In the genomic region with DNA sequence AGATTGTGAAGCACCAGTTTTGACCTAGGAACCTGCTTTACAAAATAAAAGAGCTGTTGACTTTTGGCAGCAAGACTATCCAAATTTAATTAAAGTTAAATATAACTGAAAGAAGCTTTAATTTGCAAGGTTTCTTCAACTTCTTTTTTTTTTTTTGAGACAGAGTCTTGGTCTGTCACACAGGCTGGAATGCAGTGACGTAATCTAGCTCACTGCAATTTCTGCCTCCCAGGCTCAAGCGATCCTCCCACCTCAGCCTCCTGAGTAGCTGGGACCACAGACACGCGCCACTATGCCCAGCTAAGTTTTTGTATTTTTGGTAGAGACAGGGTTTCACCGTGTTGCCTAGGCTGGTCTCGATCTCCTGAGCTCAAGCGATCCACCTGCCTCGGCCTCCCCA, we compare ENCODE assay signal across 27 cellular contexts. TPM values are rescaled to one million over a fixed set of nuclear protein-coding genes. Genes with fewer than 3 reads are reported as not detected.
DNase-seq lines count a peak whose midpoint lies in the region; ATAC-seq, FAIRE-seq and TF ChIP-seq lines count a peak whose summit lies in the region.
"Had no signal": no experiment of that assay in that cellular context is flagged by ENCODE, and none has a peak within 500 bp of the region (broad histone marks: within the 10 kb centered on the region; RNA-seq: fewer than 3 reads in every experiment).

No MANE protein-coding gene starts in this region.

- H3K4me1 ChIP-seq in HepG2 (ENCODE audit: insufficient read depth, low read length) (no peaks in the 10 kb centered on the region), right lobe of liver (no peaks in the 10 kb centered on the region), endodermal cell (ENCODE audit: control insufficient read depth, insufficient read depth, low read length) (no peaks in the 10 kb centered on the region)
- H3K4me1 ChIP-seq: A549, BE2C had no signal

- no TSS peak for BruUV-seq in HepG2 (replicated peaks; lab: Mats Ljungman, UMichigan)

- POLR2A ChIA-PET in HepG2 (lab: Yijun Ruan, JAX) (interaction anchor here (0.6 to 1.8 kb wide), 3 partner anchors 14 to 168 kb away, joined by 3 to 5 read pairs (median 3); partner anchors contain the start of gene CSE1L), WTC11 (lab: Charles Lee) (interaction anchor here (0.6 to 0.7 kb wide), 3 partner anchors 11 to 604 kb away, joined by 3 to 6 read pairs (median 3); no protein-coding TSS in a partner anchor)

- no peaks in the 10 kb centered on the region for H3K79me2 ChIP-seq in HepG2 (ENCODE audit: insufficient read depth, low read length)

- no peak overlapping the region for H3K27ac Mint-ChIP-seq in endodermal cell
- H3K27ac Mint-ChIP-seq in WTC11, result no peak overlapping the region
- H3K27ac Mint-ChIP-seq: CD14-positive monocyte; CD4-positive, alpha-beta T cell had no signal

- TF ChIP-seq RAD21 in HepG2 (CRISPR knock-in tag; IDR thresholded peaks at IDR 0.05), result no peak

- peaks cover 36 to 74% of the 10 kb centered on the region in 2 experiments for H3K36me3 ChIP-seq in HepG2 (replicated peaks in 1 of 2; ENCODE audit: control insufficient read depth in 1 of 2, insufficient read depth in 2 of 2, low read length in 2 of 2)
- H3K36me3 ChIP-seq in right lobe of liver, result peaks cover 0 to 65% (median 19%) of the 10 kb centered on the region in 4 donors
- peaks cover 70% of the 10 kb centered on the region for H3K36me3 ChIP-seq in endodermal cell (ENCODE audit: control insufficient read depth, insufficient read depth, low read length)

- H3K4me3 ChIP-seq in HepG2 (replicated peaks in 1 of 3; ENCODE audit: insufficient read depth in 1 of 3, low read depth in 2 of 3, low read length in 3 of 3) (no peak overlapping the region), right lobe of liver (no peak overlapping the region), NB4 (ENCODE audit: low read depth, low read length) (no peak overlapping the region), endodermal cell (ENCODE audit: low read length) (no peak overlapping the region)
- H3K4me3 ChIP-seq: A549; BLaER1 treated with 17β-estradiol and CSF1 and Interleukin-3, amounts not matched to agents 10 nM and 100 nM; GM12878; GM23248 had no signal

- H3K9ac ChIP-seq in HepG2 (ENCODE audit: insufficient read depth, low read depth, low read length) (no peak overlapping the region), endodermal cell (ENCODE audit: extremely low read depth, low read length, poor library complexity, severe bottlenecking) (no peak overlapping the region)
- H3K9ac ChIP-seq: BLaER1 treated with 17β-estradiol and CSF1 and Interleukin-3, amounts not matched to agents 10 nM and 100 nM; GM23248 had no signal

- ATAC-seq in HepG2 (no peak), right lobe of liver (no peak), WTC11 (no peak)
- ATAC-seq: A549, GM12878 had no signal

- H3K4me3 Mint-ChIP-seq in endodermal cell (no peak overlapping the region), WTC11 (no peak overlapping the region)
- H3K4me3 Mint-ChIP-seq: CD14-positive monocyte; CD4-positive, alpha-beta T cell; CD8-positive, alpha-beta memory T cell had no signal

- H3K27ac ChIP-seq in HepG2 (ENCODE audit: extremely low read length, insufficient read depth, low read length) (no peak overlapping the region), right lobe of liver (no peak overlapping the region), endodermal cell (ENCODE audit: low read depth, low read length) (no peak overlapping the region)
- H3K27ac ChIP-seq: A549; BLaER1 treated with 17β-estradiol and CSF1 and Interleukin-3, amounts not matched to agents 10 nM and 100 nM; GM23248 had no signal

- H3K4me1 Mint-ChIP-seq in endodermal cell, result no peaks in the 10 kb centered on the region
- H3K4me1 Mint-ChIP-seq in WTC11, result no peaks in the 10 kb centered on the region

- H3K27me3 Mint-ChIP-seq in endodermal cell (ENCODE audit: insufficient read depth) (no peaks in the 10 kb centered on the region), WTC11 (ENCODE audit: low read depth) (no peaks in the 10 kb centered on the region)
- H3K27me3 Mint-ChIP-seq: CD4-positive, alpha-beta T cell; CD8-positive, alpha-beta memory T cell had no signal

- WGBS in HepG2 (ENCODE audit: low lambda C conversion rate), result 98% methylated on average over 8 of the region's 8 CpGs
- WGBS in right lobe of liver (ENCODE audit: insufficient coverage, low coverage, low lambda C conversion rate, missing lambda C conversion rate), result 95% methylated on average over 8 of the region's 8 CpGs
- 86 to 92% methylated on average over 5 to 8 of the region's 8 CpGs for WGBS in endodermal cell (ENCODE audit: insufficient coverage in 1 of 2, insufficient read length in 1 of 2), 2 experiments

- H3K9me3 Mint-ChIP-seq in endodermal cell (no peaks in the 10 kb centered on the region), WTC11 (no peaks in the 10 kb centered on the region)
- H3K9me3 Mint-ChIP-seq: CD14-positive monocyte; CD4-positive, alpha-beta T cell; CD8-positive, alpha-beta memory T cell had no signal

- H3K36me3 Mint-ChIP-seq in endodermal cell (ENCODE audit: low read depth) (peaks cover 44% of the 10 kb centered on the region), WTC11 (peaks cover 29% of the 10 kb centered on the region)

- in situ Hi-C loops in HepG2 (cut with HindIII; ENCODE audit: extremely low pct_ligation_motif_present, low pct_unique_long_range_greater_than_20kb), result no loop called here

- intact Hi-C loops in HepG2 (cut with micrococcal nuclease; ENCODE audit: unreplicated experiment), result no loop called here
- intact Hi-C loops in right lobe of liver (cut with DNase I), result no loop called here

- TF ChIP-seq CTCF in HepG2 (CRISPR knock-in tag; IDR thresholded peaks at IDR 0.05), result no peak
- TF ChIP-seq CTCF in right lobe of liver (IDR thresholded peaks at IDR 0.05), result no peak
- no peak for TF ChIP-seq CTCF in NB4 (IDR thresholded peaks at IDR 0.05; ENCODE audit: low read depth, low read length)
- TF ChIP-seq CTCF in endodermal cell (conservative IDR thresholded peaks at IDR 0.05), result no peak
- TF ChIP-seq CTCF in WTC11 (IDR thresholded peaks at IDR 0.05), result no peak

- no peaks in the 10 kb centered on the region for H3K27me3 ChIP-seq in HepG2 (ENCODE audit: control insufficient read depth in 1 of 2, insufficient read depth in 2 of 2, low read length in 2 of 2)
- H3K27me3 ChIP-seq in right lobe of liver, result no peaks in the 10 kb centered on the region
- no peaks in the 10 kb centered on the region for H3K27me3 ChIP-seq in endodermal cell (ENCODE audit: control insufficient read depth, insufficient read depth, low read length, poor library complexity, severe bottlenecking)
- H3K27me3 ChIP-seq: BE2C had no signal

- no peaks in the 10 kb centered on the region for H4K20me1 ChIP-seq in HepG2 (ENCODE audit: insufficient read depth, low read length)

- no peak for DNase-seq in HepG2 (ENCODE audit: low spot score)
- DNase-seq in right lobe of liver, result no peak
- peak; percentile 32 for DNase-seq in NB4 (ENCODE audit: low read depth)
- peak; percentile 8 for DNase-seq in endodermal cell
- no peak for DNase-seq in WTC11 (ENCODE audit: low spot score)
- no peak for DNase-seq in medulla oblongata (ENCODE audit: extremely low spot score)
- DNase-seq in NOMO-1 treated with dmso at 0.1 percent for 144 hours (lab: John Stamatoyannopoulos, UW; ENCODE audit: unreplicated experiment), result no peak
- DNase-seq: 8988T; ACHN; AML-193; BE2C; CD4-positive, alpha-beta T cell; CD8-positive, alpha-beta memory T cell; DMS 273 treated with DMSO at 0.1 percent for 48 hours; DMS79; EL; GDM1; GM23248; H7; HCEC 1CT had no signal

- no peak for FAIRE-seq in HepG2 (lab: Jason Lieb, UNC)
- FAIRE-seq: A549, D721Med, GM12878, GM19239, H1 had no signal

- CTCF ChIA-PET in HepG2 (lab: Yijun Ruan, JAX; ENCODE audit: low intra/inter-chr PET ratio, low total read pairs), result no interaction called here
- CTCF ChIA-PET in WTC11 (lab: Charles Lee), result interaction anchor here (1.0 kb wide), 1 partner anchor 375 kb away, joined by 3 read pairs; no protein-coding TSS in a partner anchor

- no peak for TF ChIP-seq POLR2A in HepG2 (IDR thresholded peaks at IDR 0.05; ENCODE audit: insufficient read depth in 1 of 2, low read depth in 2 of 2, low read length in 2 of 2)
- no peak for TF ChIP-seq POLR2A in right lobe of liver (IDR thresholded peaks at IDR 0.05)
- no peak for TF ChIP-seq POLR2A in NB4 (IDR thresholded peaks at IDR 0.05; ENCODE audit: extremely low read depth, insufficient read length)

- TF ChIP-seq EP300 in HepG2 (IDR thresholded peaks at IDR 0.05; ENCODE audit: low read depth in 2 of 2, low read length in 2 of 2) (no peak), HepG2 (CRISPR knock-in tag; IDR thresholded peaks at IDR 0.05; ENCODE audit: borderline replicate concordance) (no peak)

- H2AFZ ChIP-seq in HepG2 (ENCODE audit: low read length), result no peak overlapping the region
- H2AFZ ChIP-seq: GM23248 had no signal

- no peaks in the 10 kb centered on the region for H3K9me3 ChIP-seq in HepG2 (ENCODE audit: low read length)
- no peaks in the 10 kb centered on the region for H3K9me3 ChIP-seq in right lobe of liver
- H3K9me3 ChIP-seq in endodermal cell (ENCODE audit: control insufficient read depth, low read length), result no peaks in the 10 kb centered on the region
- H3K9me3 ChIP-seq: A549; BE2C; BLaER1 treated with 17β-estradiol and CSF1 and Interleukin-3, amounts not matched to agents 10 nM and 100 nM had no signal

- no peak overlapping the region for H3K4me2 ChIP-seq in HepG2 (ENCODE audit: low read depth, low read length)
- H3K4me2 ChIP-seq: A549; BLaER1 treated with 17β-estradiol and CSF1 and Interleukin-3, amounts not matched to agents 10 nM and 100 nM had no signal

RNA-seq across cellular contexts. Expression of gene CSE1L, which starts 13.7 kb away (rescaled TPM):
- total RNA-seq in HepG2 (2016; rRNA removed; fragmentation: Illumina TruSeq; extraction: Trizol), result 258 and 449 TPM in 2 replicates
- 62.9 and 72.5 TPM in 2 replicates for total RNA-seq in HepG2 (2016; cell fraction: cytosol; rRNA removed; fragmentation: Illumina TruSeq; extraction: Trizol; ENCODE audit: low read depth)
- total RNA-seq in HepG2 (2016; cell fraction: insoluble cytoplasmic fraction; rRNA removed; fragmentation: Illumina TruSeq; extraction: Trizol), result 257 and 452 TPM in 2 replicates
- 96.6 and 104 TPM in 2 replicates for total RNA-seq in HepG2 (2016; cell fraction: membrane; rRNA removed; fragmentation: Illumina TruSeq; extraction: Trizol)
- total RNA-seq in HepG2 (2016; cell fraction: nucleus; rRNA removed; fragmentation: Illumina TruSeq; extraction: Trizol), result 167 and 185 TPM in 2 replicates
- 37.1 and 56.9 TPM in 2 replicates for polyA plus RNA-seq in HepG2 (2011; rRNA removed)
- polyA plus RNA-seq in HepG2 (2011; cell fraction: cytosol; rRNA removed), result 22.6 and 30.5 TPM in 2 replicates
- polyA plus RNA-seq in HepG2 (2011; cell fraction: nucleus; rRNA removed), result 24.7 and 24.9 TPM in 2 replicates
- 53.3 and 83.9 TPM in 2 replicates for polyA plus RNA-seq in HepG2 (2012)
- polyA plus RNA-seq in HepG2 (2016; cell fraction: cytosol; fragmentation: Illumina TruSeq; extraction: Trizol; ENCODE audit: low read depth), result 18.3 and 22.0 TPM in 2 replicates
- polyA plus RNA-seq in HepG2 (2016; cell fraction: insoluble cytoplasmic fraction; fragmentation: Illumina TruSeq; extraction: Trizol; ENCODE audit: low read depth), result 363 and 386 TPM in 2 replicates
- polyA plus RNA-seq in HepG2 (2016; cell fraction: membrane; fragmentation: Illumina TruSeq; extraction: Trizol; ENCODE audit: low read depth), result 45.2 and 49.9 TPM in 2 replicates
- polyA plus RNA-seq in HepG2 (2016; cell fraction: nucleus; fragmentation: Illumina TruSeq; extraction: Trizol; ENCODE audit: insufficient read depth, low read depth), result 162 and 172 TPM in 2 replicates
- polyA minus RNA-seq in HepG2 (2011; rRNA and poly(A)+ RNA removed; ENCODE audit: low replicate concordance), result 33.8 and 112 TPM in 2 replicates
- 46.4 and 54.2 TPM in 2 replicates for polyA minus RNA-seq in HepG2 (2011; cell fraction: cytosol; rRNA and poly(A)+ RNA removed)
- polyA minus RNA-seq in HepG2 (2011; cell fraction: nucleus; rRNA and poly(A)+ RNA removed), result 58.6 and 66.2 TPM in 2 replicates
- total RNA-seq in right lobe of liver, result 10 to 100 TPM; 19.4 to 35.8 (median 21.6) TPM
- 100 to 1,000 TPM; 161 to 180 TPM for total RNA-seq in endodermal cell
- 186 TPM for polyA plus RNA-seq in endodermal cell (2013, experiment 1 of 2)
- 178 TPM for polyA plus RNA-seq in endodermal cell (2013, experiment 2 of 2)
- 192 to 211 TPM (median 204 TPM) in 3 replicates for total RNA-seq in WTC11 (2021)

Comparison
In these comparisons a context has a peak if more than half of its experiments do, and no peak if none do; other contexts are left out.
1. DNase-seq: peak in NB4 (single experiment) and endodermal cell (single experiment); none in HepG2 (single experiment), right lobe of liver (0 of 3), WTC11 (single experiment), medulla oblongata (single experiment) and NOMO-1 treated with dmso at 0.1 percent for 144 hours (single experiment).